ENCODE assay signal across 33 cellular contexts in genomic region chr2:209671280-209671679, GRCh38.
DNase-seq lines count a peak whose midpoint lies in the region; ATAC-seq, FAIRE-seq and TF ChIP-seq lines count a peak whose summit lies in the region.
"Had no signal": no experiment of that assay in that cellular context is flagged by ENCODE, and none has a peak within 500 bp of the region (broad histone marks: within the 10 kb centered on the region; RNA-seq: fewer than 3 reads in every experiment).

No MANE protein-coding gene starts in this region.

- no peak for ATAC-seq in GM21723 (IDR thresholded peaks at IDR 0.05; ENCODE audit: unreplicated experiment)
- ATAC-seq in activated CD8-positive, alpha-beta memory T cell treated with anti-CD3 and anti-CD28 coated beads, Interleukin-2, amount 10 ng/mL, durations not matched to agents 7 days and 5 days, result no peak
- ATAC-seq: activated naive CD8-positive, alpha-beta T cell treated with anti-CD3 and anti-CD28 coated beads, Interleukin-2, amount 50 U/mL, for 24 hours; lower lobe of right lung; mucosa of descending colon; natural killer cell had no signal

- H3K9me3 Mint-ChIP-seq in Caco-2 (ENCODE audit: unreplicated experiment), result no peaks in the 10 kb centered on the region
- no peaks in the 10 kb centered on the region for H3K9me3 Mint-ChIP-seq in activated CD8-positive, alpha-beta memory T cell treated with anti-CD3 and anti-CD28 coated beads, Interleukin-2, amount 10 ng/mL, durations not matched to agents 7 days and 5 days (ENCODE audit: low read depth)
- H3K9me3 Mint-ChIP-seq: activated CD4-positive, alpha-beta memory T cell treated with anti-CD3 and anti-CD28 coated beads for 36 hours; activated naive CD8-positive, alpha-beta T cell treated with anti-CD3 and anti-CD28 coated beads, Interleukin-2, amount 50 U/mL, for 24 hours; T-helper 2 cell treated with Interferon-gamma antibody and Interleukin-4, amounts not matched to agents 5 μg/mL and 100 μg/mL, for 36 hours had no signal

- H3K36me3 ChIP-seq in Caco-2 (ENCODE audit: control insufficient read depth, insufficient read depth, low read length), result no peaks in the 10 kb centered on the region
- H3K36me3 ChIP-seq: lower lobe of right lung, ovary, Peyer's patch, right atrium auricular region, uterus had no signal

- DNase-seq in Ammon's horn (ENCODE audit: low spot score), result peak; percentile 49
- peak; percentile 59 for DNase-seq in NCI-H1436 (lab: John Stamatoyannopoulos, UW)
- no peak for DNase-seq in HPDE6-E6E7 (ENCODE audit: extremely low spot score)
- no peak for DNase-seq in Caco-2
- DNase-seq in activated CD8-positive, alpha-beta memory T cell treated with anti-CD3 and anti-CD28 coated beads, Interleukin-2, amount 10 ng/mL, durations not matched to agents 7 days and 5 days, result no peak
- DNase-seq: activated CD4-positive, alpha-beta memory T cell treated with anti-CD3 and anti-CD28 coated beads for 36 hours; activated CD4-positive, alpha-beta T cell treated with anti-CD3 and anti-CD28 coated beads for 1 hour; activated CD8-positive, alpha-beta memory T cell treated with anti-CD3 and anti-CD28 coated beads, Interleukin-2, amount 50 U/mL, for 4 hours; activated naive CD4-positive, alpha-beta T cell; activated naive CD8-positive, alpha-beta T cell treated with anti-CD3 and anti-CD28 coated beads, Interleukin-2, amount 50 U/mL, for 24 hours; CD4-positive, CD25-positive, alpha-beta regulatory T cell; central memory CD4-positive, alpha-beta T cell; dermis blood vessel endothelial cell; foreskin melanocyte; lower lobe of right lung; mucosa of descending colon; natural killer cell; NCI-H187; NCI-H526; ovary; Peyer's patch; SHP77 treated with DMSO at 0.1 percent for 48 hours; stimulated activated CD4-positive, alpha-beta T cell treated with anti-CD3 and anti-CD28 coated beads, Interleukin-1b, Interleukin-23, amount 100 ng/mL, for 48 hours; uterus had no signal

- no peaks in the 10 kb centered on the region for H3K27me3 Mint-ChIP-seq in Caco-2 (ENCODE audit: insufficient read depth, unreplicated experiment)
- no peaks in the 10 kb centered on the region for H3K27me3 Mint-ChIP-seq in activated CD8-positive, alpha-beta memory T cell treated with anti-CD3 and anti-CD28 coated beads, Interleukin-2, amount 10 ng/mL, durations not matched to agents 7 days and 5 days
- H3K27me3 Mint-ChIP-seq: activated CD4-positive, alpha-beta memory T cell treated with anti-CD3 and anti-CD28 coated beads for 36 hours; CD4-positive, CD25-positive, alpha-beta regulatory T cell had no signal

- H3K4me1 Mint-ChIP-seq in Caco-2 (ENCODE audit: low read depth, unreplicated experiment), result no peaks in the 10 kb centered on the region
- H3K4me1 Mint-ChIP-seq in activated CD8-positive, alpha-beta memory T cell treated with anti-CD3 and anti-CD28 coated beads, Interleukin-2, amount 10 ng/mL, durations not matched to agents 7 days and 5 days, result no peaks in the 10 kb centered on the region
- H3K4me1 Mint-ChIP-seq: activated naive CD8-positive, alpha-beta T cell treated with anti-CD3 and anti-CD28 coated beads, Interleukin-2, amount 50 U/mL, for 24 hours; CD4-positive, CD25-positive, alpha-beta regulatory T cell; natural killer cell had no signal

- peak overlapping the region; percentile 24 for H3K27ac ChIP-seq in angular gyrus (ENCODE audit: low read depth, low read length)
- H3K27ac ChIP-seq: hepatocyte, lower lobe of right lung, ovary, Peyer's patch, right atrium auricular region, uterus had no signal

- no TSS peak for BruUV-seq in Caco-2 (replicated peaks; lab: Mats Ljungman, UMichigan)

- TF ChIP-seq CTCF in Caco-2 (IDR thresholded peaks at IDR 0.05; ENCODE audit: insufficient read depth in 1 of 2, low read depth in 1 of 2, low read length in 1 of 2, severe bottlenecking in 1 of 2, unreplicated experiment in 1 of 2), result no peak

- H3K9me3 ChIP-seq in Caco-2, result no peaks in the 10 kb centered on the region
- H3K9me3 ChIP-seq: lower lobe of right lung, mucosa of descending colon, ovary, Peyer's patch, right atrium auricular region, uterus had no signal

- H3K27me3 ChIP-seq in Caco-2 (replicated peaks; ENCODE audit: control insufficient read depth, insufficient read depth, low read length), result no peaks in the 10 kb centered on the region
- H3K27me3 ChIP-seq: hepatocyte, ovary, Peyer's patch, right atrium auricular region, uterus had no signal

- CTCF ChIA-PET in Caco-2 (lab: Charles Lee), result no interaction called here
- CTCF ChIA-PET in activated CD8-positive, alpha-beta memory T cell treated with anti-CD3 and anti-CD28 coated beads, Interleukin-2, amount 10 ng/mL, durations not matched to agents 7 days and 5 days (lab: Charles Lee), result no interaction called here

- no peaks in the 10 kb centered on the region for H3K4me1 ChIP-seq in Caco-2
- H3K4me1 ChIP-seq: lower lobe of right lung, Peyer's patch, right atrium auricular region, uterus had no signal

- H3K4me3 Mint-ChIP-seq in Caco-2 (ENCODE audit: unreplicated experiment), result no peak overlapping the region
- H3K4me3 Mint-ChIP-seq in activated CD8-positive, alpha-beta memory T cell treated with anti-CD3 and anti-CD28 coated beads, Interleukin-2, amount 10 ng/mL, durations not matched to agents 7 days and 5 days, result no peak overlapping the region
- H3K4me3 Mint-ChIP-seq: activated CD4-positive, alpha-beta memory T cell treated with anti-CD3 and anti-CD28 coated beads for 36 hours; activated naive CD8-positive, alpha-beta T cell treated with anti-CD3 and anti-CD28 coated beads, Interleukin-2, amount 50 U/mL, for 24 hours; CD4-positive, CD25-positive, alpha-beta regulatory T cell; natural killer cell; stimulated activated naive CD8-positive, alpha-beta T cell treated with anti-CD3 and anti-CD28 coated beads, Interleukin-15, Interleukin-2, amounts not matched to agents 100 ng/mL and 50 ng/mL, for 24 hours; T-helper 2 cell treated with Interferon-gamma antibody and Interleukin-4, amounts not matched to agents 5 μg/mL and 100 μg/mL, for 36 hours had no signal

- intact Hi-C loops in Caco-2 (cut with micrococcal nuclease; ENCODE audit: unreplicated experiment), result no loop called here

- FAIRE-seq in islet of Langerhans (lab: Jason Lieb, UNC), result peak; percentile 36
- FAIRE-seq: A204.1, H54 had no signal

- H3K27ac Mint-ChIP-seq in Caco-2 (ENCODE audit: unreplicated experiment), result no peak overlapping the region
- no peak overlapping the region for H3K27ac Mint-ChIP-seq in activated CD8-positive, alpha-beta memory T cell treated with anti-CD3 and anti-CD28 coated beads, Interleukin-2, amount 10 ng/mL, durations not matched to agents 7 days and 5 days
- H3K27ac Mint-ChIP-seq: activated CD4-positive, alpha-beta memory T cell treated with anti-CD3 and anti-CD28 coated beads for 36 hours; activated naive CD8-positive, alpha-beta T cell treated with anti-CD3 and anti-CD28 coated beads, Interleukin-2, amount 50 U/mL, for 24 hours; CD4-positive, CD25-positive, alpha-beta regulatory T cell; natural killer cell; stimulated activated naive CD8-positive, alpha-beta T cell treated with anti-CD3 and anti-CD28 coated beads, Interleukin-15, Interleukin-2, amounts not matched to agents 100 ng/mL and 50 ng/mL, for 24 hours; T-helper 2 cell treated with Interferon-gamma antibody and Interleukin-4, amounts not matched to agents 5 μg/mL and 100 μg/mL, for 36 hours had no signal

- H3K4me3 ChIP-seq in Caco-2 (ENCODE audit: low read depth, low read length), result no peak overlapping the region
- H3K4me3 ChIP-seq: hepatocyte, lower lobe of right lung, mucosa of descending colon, ovary, Peyer's patch, right atrium auricular region, uterus had no signal

- no peaks in the 10 kb centered on the region for H3K36me3 Mint-ChIP-seq in Caco-2 (ENCODE audit: insufficient read depth, unreplicated experiment)
- no peaks in the 10 kb centered on the region for H3K36me3 Mint-ChIP-seq in activated CD8-positive, alpha-beta memory T cell treated with anti-CD3 and anti-CD28 coated beads, Interleukin-2, amount 10 ng/mL, durations not matched to agents 7 days and 5 days
- H3K36me3 Mint-ChIP-seq: activated CD4-positive, alpha-beta memory T cell treated with anti-CD3 and anti-CD28 coated beads for 36 hours; CD4-positive, CD25-positive, alpha-beta regulatory T cell; natural killer cell had no signal

- POLR2A ChIA-PET in Caco-2 (lab: Charles Lee), result no interaction called here

Comparison
In these comparisons a context has a peak if more than half of its experiments do, and no peak if none do; other contexts are left out.
1. DNase-seq: peak in Ammon's horn (single experiment) and NCI-H1436 (single experiment); none in HPDE6-E6E7 (single experiment), Caco-2 (0 of 2) and activated CD8-positive, alpha-beta memory T cell treated with anti-CD3 and anti-CD28 coated beads, Interleukin-2, amount 10 ng/mL, durations not matched to agents 7 days and 5 days (single experiment).